Comparison of ENCODE assay signal across 22 cellular contexts in the genomic region with DNA sequence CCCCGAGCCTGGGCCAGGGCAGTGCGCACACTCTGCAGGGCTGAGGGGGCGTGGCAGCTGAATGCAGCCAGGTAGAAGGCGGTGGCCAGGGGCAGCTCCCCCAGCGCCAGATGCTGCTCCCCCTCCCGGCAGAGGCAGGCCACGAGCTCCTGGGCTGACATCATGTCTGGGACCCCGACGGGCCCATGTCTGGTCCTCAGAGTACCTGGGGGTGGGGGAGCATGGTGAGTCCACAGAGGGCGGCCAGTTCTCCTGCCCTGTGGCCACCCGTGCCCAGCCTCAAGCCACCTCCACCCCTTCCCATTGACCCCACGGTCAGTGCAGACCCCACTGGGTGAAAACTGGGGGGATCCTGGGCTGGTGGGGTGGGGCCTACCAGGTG. TPM values are rescaled to one million over a fixed set of nuclear protein-coding genes. Genes with fewer than 3 reads are reported as not detected.
DNase-seq lines count a peak whose midpoint lies in the region; ATAC-seq and TF ChIP-seq lines count a peak whose summit lies in the region.
"Had no signal": no experiment of that assay in that cellular context is flagged by ENCODE, and none has a peak within 500 bp of the region (broad histone marks: within the 10 kb centered on the region; RNA-seq: fewer than 3 reads in every experiment).

No MANE protein-coding gene starts in this region.

- peaks cover 1% of the 10 kb centered on the region for H3K9me3 Mint-ChIP-seq in activated CD8-positive, alpha-beta memory T cell treated with anti-CD3 and anti-CD28 coated beads, Interleukin-2, amount 10 ng/mL, durations not matched to agents 7 days and 5 days (ENCODE audit: low read depth)

- peak; percentile 12 for DNase-seq in activated CD8-positive, alpha-beta memory T cell treated with anti-CD3 and anti-CD28 coated beads, Interleukin-2, amount 50 U/mL, for 4 hours
- DNase-seq in activated CD8-positive, alpha-beta memory T cell treated with anti-CD3 and anti-CD28 coated beads, Interleukin-2, amount 10 ng/mL, durations not matched to agents 7 days and 5 days, result no peak
- DNase-seq in left ventricle myocardium inferior, result peak; percentile 7
- DNase-seq in sigmoid colon, result peak; percentile 57
- DNase-seq in PC-9, result no peak
- DNase-seq in HuH-7.5 (ENCODE audit: low spot score), result no peak
- DNase-seq in gastrocnemius medialis, result no peak
- DNase-seq: 8988T, AML-193, DMS53, GDM1, NCI-H1105, NCI-H146, NCI-H2029, NCI-H226, NCI-H510A treated with DMSO at 0.1 percent for 48 hours, NCI-H748 treated with DMSO at 0.1 percent for 48 hours, SJCRH30 had no signal

- H3K4me1 ChIP-seq in BLaER1 treated with 17β-estradiol and CSF1 and Interleukin-3, amounts not matched to agents 10 nM and 100 nM, result peaks cover 22 to 61% (median 53%) of the 10 kb centered on the region in 10 experiments
- H3K4me1 ChIP-seq in left ventricle myocardium inferior (no peaks in the 10 kb centered on the region), sigmoid colon (no peaks in the 10 kb centered on the region), PC-9 (replicated peaks; ENCODE audit: insufficient read depth) (no peaks in the 10 kb centered on the region), gastrocnemius medialis (no peaks in the 10 kb centered on the region)
- H3K4me1 ChIP-seq: HAP-1, SJCRH30 had no signal

- no TSS peak for BruUV-seq in PC-9 (replicated peaks; lab: Mats Ljungman, UMichigan)

- H3K36me3 Mint-ChIP-seq in activated CD8-positive, alpha-beta memory T cell treated with anti-CD3 and anti-CD28 coated beads, Interleukin-2, amount 10 ng/mL, durations not matched to agents 7 days and 5 days, result no peaks in the 10 kb centered on the region

- 64 to 72% methylated on average over 12 of the region's 12 CpGs for WGBS in sigmoid colon, 2 donors

- in situ Hi-C loops in gastrocnemius medialis (cut with MboI; ENCODE audit: low sequenced_read_pairs in 4 of 4), result no loop called here

- no peak for TF ChIP-seq EP300 in sigmoid colon (IDR thresholded peaks at IDR 0.05)

- no peaks in the 10 kb centered on the region for H3K36me3 ChIP-seq in BLaER1 treated with 17β-estradiol and CSF1 and Interleukin-3, amounts not matched to agents 10 nM and 100 nM
- no peaks in the 10 kb centered on the region for H3K36me3 ChIP-seq in left ventricle myocardium inferior
- no peaks in the 10 kb centered on the region for H3K36me3 ChIP-seq in sigmoid colon
- no peaks in the 10 kb centered on the region for H3K36me3 ChIP-seq in PC-9 (ENCODE audit: low read depth)
- H3K36me3 ChIP-seq in gastrocnemius medialis, result no peaks in the 10 kb centered on the region
- H3K36me3 ChIP-seq: HAP-1, SJCRH30 had no signal

- TF ChIP-seq POLR2A in sigmoid colon (IDR thresholded peaks at IDR 0.05) (no peak), gastrocnemius medialis (IDR thresholded peaks at IDR 0.05) (no peak)

- no peak for TF ChIP-seq CTCF in left ventricle myocardium inferior (IDR thresholded peaks at IDR 0.05; ENCODE audit: borderline replicate concordance)
- no peak for TF ChIP-seq CTCF in sigmoid colon (IDR thresholded peaks at IDR 0.05)
- no peak for TF ChIP-seq CTCF in PC-9 (conservative IDR thresholded peaks at IDR 0.05)
- no peak for TF ChIP-seq CTCF in gastrocnemius medialis (IDR thresholded peaks at IDR 0.05 in 4 of 5, conservative IDR thresholded peaks at IDR 0.05 in 1 of 5)

- peaks cover 2% of the 10 kb centered on the region for H3K4me1 Mint-ChIP-seq in activated CD8-positive, alpha-beta memory T cell treated with anti-CD3 and anti-CD28 coated beads, Interleukin-2, amount 10 ng/mL, durations not matched to agents 7 days and 5 days
- H3K4me1 Mint-ChIP-seq: GM23338 had no signal

- no peaks in the 10 kb centered on the region for H3F3A ChIP-seq in PC-9 (ENCODE audit: insufficient read depth, low read depth)

- no peaks in the 10 kb centered on the region for H3K9me2 ChIP-seq in PC-9 (ENCODE audit: insufficient read depth)

- H4K20me1 ChIP-seq in BLaER1 treated with 17β-estradiol and CSF1 and Interleukin-3, amounts not matched to agents 10 nM and 100 nM, result peaks cover 0 to 32% (median 0%) of the 10 kb centered on the region in 11 experiments; a peak in 6 of 22 replicates
- no peaks in the 10 kb centered on the region for H4K20me1 ChIP-seq in PC-9 (ENCODE audit: insufficient read depth)

- H2AFZ ChIP-seq in PC-9, result no peak overlapping the region
- H2AFZ ChIP-seq: GM23338 had no signal

- H3K9me3 ChIP-seq in BLaER1 treated with 17β-estradiol and CSF1 and Interleukin-3, amounts not matched to agents 10 nM and 100 nM (replicated peaks in 1 of 11), result peaks cover 2 to 10% (median 8%) of the 10 kb centered on the region in 11 experiments
- H3K9me3 ChIP-seq in left ventricle myocardium inferior (replicated peaks) (peaks cover 8% of the 10 kb centered on the region), sigmoid colon (no peaks in the 10 kb centered on the region), PC-9 (ENCODE audit: insufficient read depth, low read depth) (no peaks in the 10 kb centered on the region), gastrocnemius medialis (no peaks in the 10 kb centered on the region)
- H3K9me3 ChIP-seq: HAP-1, SJCRH30 had no signal

- intact Hi-C loops in left ventricle myocardium inferior (cut with micrococcal nuclease), result no loop called here
- intact Hi-C loops in sigmoid colon (cut with DNase I), result no loop called here
- intact Hi-C loops in PC-9 (cut with micrococcal nuclease; ENCODE audit: unreplicated experiment), result no loop called here
- intact Hi-C loops in gastrocnemius medialis (cut with DNase I; ENCODE audit: low total_unique reads), result no loop called here

- H3K27ac ChIP-seq in BLaER1 treated with 17β-estradiol and CSF1 and Interleukin-3, amounts not matched to agents 10 nM and 100 nM, result peak overlapping the region in 3 of 11 experiments; percentile 3 to 8 (median 7); a peak in 2 of 22 replicates
- no peak overlapping the region for H3K27ac ChIP-seq in left ventricle myocardium inferior (replicated peaks)
- H3K27ac ChIP-seq in sigmoid colon, result no peak overlapping the region
- H3K27ac ChIP-seq in PC-9, result no peak overlapping the region
- H3K27ac ChIP-seq in gastrocnemius medialis, result no peak overlapping the region
- H3K27ac ChIP-seq: KMS-11, SJCRH30 had no signal

- H3K4me3 Mint-ChIP-seq in activated CD8-positive, alpha-beta memory T cell treated with anti-CD3 and anti-CD28 coated beads, Interleukin-2, amount 10 ng/mL, durations not matched to agents 7 days and 5 days, result no peak overlapping the region
- H3K4me3 Mint-ChIP-seq: GM23338 had no signal

- CTCF ChIA-PET in activated CD8-positive, alpha-beta memory T cell treated with anti-CD3 and anti-CD28 coated beads, Interleukin-2, amount 10 ng/mL, durations not matched to agents 7 days and 5 days (lab: Charles Lee), result no interaction called here
- CTCF ChIA-PET in PC-9 (lab: Charles Lee), result no interaction called here

- no peak for ATAC-seq in activated CD8-positive, alpha-beta memory T cell treated with anti-CD3 and anti-CD28 coated beads, Interleukin-2, amount 10 ng/mL, durations not matched to agents 7 days and 5 days
- no peak for ATAC-seq in gastrocnemius medialis

- H3K27me3 ChIP-seq in BLaER1 treated with 17β-estradiol and CSF1 and Interleukin-3, amounts not matched to agents 10 nM and 100 nM, result no peaks in the 10 kb centered on the region
- H3K27me3 ChIP-seq in left ventricle myocardium inferior (ENCODE audit: low read depth) (peaks cover 83% of the 10 kb centered on the region), sigmoid colon (peaks cover 5 to 78% (median 31%) of the 10 kb centered on the region in 3 donors), PC-9 (ENCODE audit: insufficient read depth, low read depth) (peaks cover 53% of the 10 kb centered on the region), gastrocnemius medialis (peaks cover 8 to 13% (median 9%) of the 10 kb centered on the region in 3 donors)

- H3K27ac Mint-ChIP-seq in activated CD8-positive, alpha-beta memory T cell treated with anti-CD3 and anti-CD28 coated beads, Interleukin-2, amount 10 ng/mL, durations not matched to agents 7 days and 5 days, result no peak overlapping the region
- H3K27ac Mint-ChIP-seq: GM23338 had no signal

- no peaks in the 10 kb centered on the region for H3K27me3 Mint-ChIP-seq in activated CD8-positive, alpha-beta memory T cell treated with anti-CD3 and anti-CD28 coated beads, Interleukin-2, amount 10 ng/mL, durations not matched to agents 7 days and 5 days

- peak overlapping the region in 6 of 11 experiments; percentile 30 to 49 (median 42); a peak in 6 of 22 replicates for H3K9ac ChIP-seq in BLaER1 treated with 17β-estradiol and CSF1 and Interleukin-3, amounts not matched to agents 10 nM and 100 nM
- H3K9ac ChIP-seq: KMS-11 had no signal

- H3K4me3 ChIP-seq in BLaER1 treated with 17β-estradiol and CSF1 and Interleukin-3, amounts not matched to agents 10 nM and 100 nM, result no peak overlapping the region; a peak in 1 of 20 replicates
- no peak overlapping the region for H3K4me3 ChIP-seq in left ventricle myocardium inferior
- no peak overlapping the region for H3K4me3 ChIP-seq in sigmoid colon
- H3K4me3 ChIP-seq in PC-9, result no peak overlapping the region
- H3K4me3 ChIP-seq in gastrocnemius medialis, result no peak overlapping the region
- H3K4me3 ChIP-seq: GM23338, HAP-1, SJCRH30 had no signal

- peak overlapping the region in 10 of 11 experiments; percentile 68 to 87 (median 80); a peak in 19 of 22 replicates for H3K4me2 ChIP-seq in BLaER1 treated with 17β-estradiol and CSF1 and Interleukin-3, amounts not matched to agents 10 nM and 100 nM
- no peak overlapping the region for H3K4me2 ChIP-seq in PC-9
- H3K4me2 ChIP-seq: GM23338, KMS-11 had no signal

- no peaks in the 10 kb centered on the region for H3K79me2 ChIP-seq in PC-9 (ENCODE audit: low read depth)

- POLR2A ChIA-PET in PC-9 (lab: Charles Lee; ENCODE audit: unreplicated experiment), result no interaction called here

RNA-seq across cellular contexts. Expression of gene TTC34, which starts 0.8 kb away (rescaled TPM):
- total RNA-seq in activated CD8-positive, alpha-beta memory T cell treated with anti-CD3 and anti-CD28 coated beads, Interleukin-2, amount 10 ng/mL, durations not matched to agents 7 days and 5 days, result 1 to 10 TPM; 1.1 TPM
- total RNA-seq in left ventricle myocardium inferior, result 0.91 TPM
- under 1 TPM; 0.16 to 0.83 (median 0.63) TPM for total RNA-seq in sigmoid colon
- polyA plus RNA-seq in sigmoid colon, result under 1 TPM in 2 of 3 donors, not detected in 1; under 0.01 to 0.57 TPM
- 1.5 and 1.7 TPM in 2 replicates for total RNA-seq in PC-9 (2021)
- not detected for total RNA-seq in gastrocnemius medialis

Comparison
In these comparisons a context has a peak if more than half of its experiments do, and no peak if none do; other contexts are left out.
1. DNase-seq: peak in activated CD8-positive, alpha-beta memory T cell treated with anti-CD3 and anti-CD28 coated beads, Interleukin-2, amount 50 U/mL, for 4 hours (single experiment), left ventricle myocardium inferior (single experiment) and sigmoid colon (single experiment); none in activated CD8-positive, alpha-beta memory T cell treated with anti-CD3 and anti-CD28 coated beads, Interleukin-2, amount 10 ng/mL, durations not matched to agents 7 days and 5 days (single experiment), PC-9 (0 of 2), HuH-7.5 (single experiment) and gastrocnemius medialis (0 of 2).